Comparison of ENCODE assay signal across 11 cellular contexts in genomic region chr20:31934491-31934890, GRCh38. TPM values are rescaled to one million over a fixed set of nuclear protein-coding genes. Genes with fewer than 3 reads are reported as not detected.
"Had no signal": no experiment of that assay in that cellular context is flagged by ENCODE, and none has a peak within 500 bp of the region (broad histone marks: within the 10 kb centered on the region; RNA-seq: fewer than 3 reads in every experiment).

No MANE protein-coding gene starts in this region.

- H3K9me3 ChIP-seq: HAP-1 had no signal

- H3K36me3 ChIP-seq: HAP-1 had no signal

- DNase-seq: H7, HFFc6, IMR-90, KG1 had no signal

- H3K4me3 ChIP-seq: GM23338, HAP-1, K562 had no signal

- H3K27ac ChIP-seq: HL-60 had no signal

- H3K4me3 Mint-ChIP-seq: GM23338, HFFc6 had no signal

- H3K4me2 ChIP-seq: GM23338 had no signal

- H3K4me1 ChIP-seq: HAP-1 had no signal

- H3K9me3 Mint-ChIP-seq: GM23338, HFFc6 had no signal

- ATAC-seq: HCT116 had no signal

- H3K27ac Mint-ChIP-seq: GM23338, HFFc6 had no signal

- FAIRE-seq: K562 had no signal

RNA-seq across cellular contexts. Expression of gene XKR7, which starts 33.5 kb away (rescaled TPM):
- total RNA-seq: H4, HFFc6, HT1080, IMR-90 had no signal
- polyA plus RNA-seq: IMR-90, K562 had no signal
